ENCODE assay signal across 1 cellular context in genomic region chr9:137618105-137619067, GRCh38.
A peak's percentile ranks its signal among the peaks of the same experiment; 100 is the strongest.
TF ChIP-seq lines count a peak whose summit lies in the region.

EHMT1 (plus strand) TSS chr9:137619005; CDS start chr9:137619029, 24 bp downstream.

TF ChIP-seq in HepG2, 621 proteins besides CTCF, POLR2A, EP300 and RAD21 (continued from another document and continues in another):
- TF ChIP-seq PBX2 (CRISPR knock-in tag; IDR thresholded peaks at IDR 0.05), result no peak
- TF ChIP-seq ZNF776 (CRISPR knock-in tag; IDR thresholded peaks at IDR 0.05), result no peak
- no peak for TF ChIP-seq SNAPC2 (CRISPR knock-in tag; IDR thresholded peaks at IDR 0.05)
- TF ChIP-seq ZNF441 (CRISPR knock-in tag; IDR thresholded peaks at IDR 0.05; ENCODE audit: borderline replicate concordance), result 0 out of 2 replicates have a peak, but pooled peaks have one; percentile 34
- TF ChIP-seq ZNF160 (CRISPR knock-in tag; IDR thresholded peaks at IDR 0.05), result no peak
- TF ChIP-seq SAP130 (CRISPR knock-in tag; IDR thresholded peaks at IDR 0.05; ENCODE audit: low read depth), result peak; percentile 87
- TF ChIP-seq MYPOP (CRISPR knock-in tag; IDR thresholded peaks at IDR 0.05), result no peak
- TF ChIP-seq MAFK (conservative IDR thresholded peaks at IDR 0.05 in 1 of 2, IDR thresholded peaks at IDR 0.05 in 1 of 2; ENCODE audit: low read length in 2 of 2), result no peak
- no peak; the same call in 1 of the 2 replicates for TF ChIP-seq ZNF232 (CRISPR knock-in tag; IDR thresholded peaks at IDR 0.05; ENCODE audit: borderline replicate concordance)
- no peak for TF ChIP-seq ZNF234 (CRISPR knock-in tag; conservative IDR thresholded peaks at IDR 0.05)
- TF ChIP-seq ZNF746 (CRISPR knock-in tag; IDR thresholded peaks at IDR 0.05), result 0 out of 2 replicates have a peak, but pooled peaks have one; percentile 30
- no peak for TF ChIP-seq ZNF207 (IDR thresholded peaks at IDR 0.05; ENCODE audit: borderline replicate concordance)
- 0 out of 2 replicates have a peak, but pooled peaks have one; percentile 43 for TF ChIP-seq ZMYM4 (CRISPR knock-in tag; IDR thresholded peaks at IDR 0.05)
- no peak for TF ChIP-seq ZBTB10 (CRISPR knock-in tag; IDR thresholded peaks at IDR 0.05; ENCODE audit: borderline replicate concordance)
- TF ChIP-seq, protein P1, sequence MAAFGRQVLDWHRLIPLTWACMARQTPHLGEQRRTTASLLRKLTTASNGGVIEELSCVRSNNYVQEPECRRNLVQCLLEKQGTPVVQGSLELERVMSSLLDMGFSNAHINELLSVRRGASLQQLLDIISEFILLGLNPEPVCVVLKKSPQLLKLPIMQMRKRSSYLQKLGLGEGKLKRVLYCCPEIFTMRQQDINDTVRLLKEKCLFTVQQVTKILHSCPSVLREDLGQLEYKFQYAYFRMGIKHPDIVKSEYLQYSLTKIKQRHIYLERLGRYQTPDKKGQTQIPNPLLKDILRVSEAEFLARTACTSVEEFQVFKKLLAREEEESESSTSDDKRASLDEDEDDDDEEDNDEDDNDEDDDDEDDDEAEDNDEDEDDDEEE (CRISPR knock-in tag; IDR thresholded peaks at IDR 0.05), result no peak
- no peak for TF ChIP-seq SIN3B (IDR thresholded peaks at IDR 0.05; ENCODE audit: low read length)
- TF ChIP-seq ZNF598 (CRISPR knock-in tag; IDR thresholded peaks at IDR 0.05; ENCODE audit: borderline replicate concordance), result no peak
- TF ChIP-seq, protein P2, sequence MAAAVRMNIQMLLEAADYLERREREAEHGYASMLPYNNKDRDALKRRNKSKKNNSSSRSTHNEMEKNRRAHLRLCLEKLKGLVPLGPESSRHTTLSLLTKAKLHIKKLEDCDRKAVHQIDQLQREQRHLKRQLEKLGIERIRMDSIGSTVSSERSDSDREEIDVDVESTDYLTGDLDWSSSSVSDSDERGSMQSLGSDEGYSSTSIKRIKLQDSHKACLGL (CRISPR knock-in tag; IDR thresholded peaks at IDR 0.05), result peak; percentile 6; the same call in 1 of the 2 replicates
- no peak for TF ChIP-seq PRMT3 (CRISPR knock-in tag; IDR thresholded peaks at IDR 0.05; ENCODE audit: borderline replicate concordance, low read depth)
- TF ChIP-seq CHD2 (IDR thresholded peaks at IDR 0.05; ENCODE audit: low read depth, low read length), result no peak
- no peak for TF ChIP-seq ZNF761 (CRISPR knock-in tag; conservative IDR thresholded peaks at IDR 0.05)
- TF ChIP-seq, protein P3, sequence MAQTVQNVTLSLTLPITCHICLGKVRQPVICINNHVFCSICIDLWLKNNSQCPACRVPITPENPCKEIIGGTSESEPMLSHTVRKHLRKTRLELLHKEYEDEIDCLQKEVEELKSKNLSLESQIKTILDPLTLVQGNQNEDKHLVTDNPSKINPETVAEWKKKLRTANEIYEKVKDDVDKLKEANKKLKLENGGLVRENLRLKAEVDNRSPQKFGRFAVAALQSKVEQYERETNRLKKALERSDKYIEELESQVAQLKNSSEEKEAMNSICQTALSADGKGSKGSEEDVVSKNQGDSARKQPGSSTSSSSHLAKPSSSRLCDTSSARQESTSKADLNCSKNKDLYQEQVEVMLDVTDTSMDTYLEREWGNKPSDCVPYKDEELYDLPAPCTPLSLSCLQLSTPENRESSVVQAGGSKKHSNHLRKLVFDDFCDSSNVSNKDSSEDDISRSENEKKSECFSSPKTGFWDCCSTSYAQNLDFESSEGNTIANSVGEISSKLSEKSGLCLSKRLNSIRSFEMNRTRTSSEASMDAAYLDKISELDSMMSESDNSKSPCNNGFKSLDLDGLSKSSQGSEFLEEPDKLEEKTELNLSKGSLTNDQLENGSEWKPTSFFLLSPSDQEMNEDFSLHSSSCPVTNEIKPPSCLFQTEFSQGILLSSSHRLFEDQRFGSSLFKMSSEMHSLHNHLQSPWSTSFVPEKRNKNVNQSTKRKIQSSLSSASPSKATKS (CRISPR knock-in tag; IDR thresholded peaks at IDR 0.05), result no peak; the same call in 1 of the 2 replicates
- TF ChIP-seq, protein P4, sequence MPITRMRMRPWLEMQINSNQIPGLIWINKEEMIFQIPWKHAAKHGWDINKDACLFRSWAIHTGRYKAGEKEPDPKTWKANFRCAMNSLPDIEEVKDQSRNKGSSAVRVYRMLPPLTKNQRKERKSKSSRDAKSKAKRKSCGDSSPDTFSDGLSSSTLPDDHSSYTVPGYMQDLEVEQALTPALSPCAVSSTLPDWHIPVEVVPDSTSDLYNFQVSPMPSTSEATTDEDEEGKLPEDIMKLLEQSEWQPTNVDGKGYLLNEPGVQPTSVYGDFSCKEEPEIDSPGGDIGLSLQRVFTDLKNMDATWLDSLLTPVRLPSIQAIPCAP (CRISPR knock-in tag; IDR thresholded peaks at IDR 0.05; ENCODE audit: low read depth), result no peak
- no peak; the same call in 1 of the 2 replicates for TF ChIP-seq SMYD3 (CRISPR knock-in tag; IDR thresholded peaks at IDR 0.05)
- no peak for TF ChIP-seq KDM6A (CRISPR knock-in tag; IDR thresholded peaks at IDR 0.05; ENCODE audit: low read depth)
- no peak for TF ChIP-seq ATAD3A (CRISPR knock-in tag; IDR thresholded peaks at IDR 0.05)
- no peak for TF ChIP-seq KLF9 (CRISPR knock-in tag; IDR thresholded peaks at IDR 0.05; ENCODE audit: low read depth)
- TF ChIP-seq, protein P5, sequence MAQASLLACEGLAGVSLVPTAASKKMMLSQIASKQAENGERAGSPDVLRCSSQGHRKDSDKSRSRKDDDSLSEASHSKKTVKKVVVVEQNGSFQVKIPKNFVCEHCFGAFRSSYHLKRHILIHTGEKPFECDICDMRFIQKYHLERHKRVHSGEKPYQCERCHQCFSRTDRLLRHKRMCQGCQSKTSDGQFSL (CRISPR knock-in tag; IDR thresholded peaks at IDR 0.05), result no peak
- TF ChIP-seq HNF1A (IDR thresholded peaks at IDR 0.05; ENCODE audit: low read depth), result no peak
- TF ChIP-seq HNF1A (CRISPR knock-in tag; IDR thresholded peaks at IDR 0.05; ENCODE audit: borderline replicate concordance), result peak; percentile 19; the same call in 1 of the 2 replicates
- TF ChIP-seq, protein P6, sequence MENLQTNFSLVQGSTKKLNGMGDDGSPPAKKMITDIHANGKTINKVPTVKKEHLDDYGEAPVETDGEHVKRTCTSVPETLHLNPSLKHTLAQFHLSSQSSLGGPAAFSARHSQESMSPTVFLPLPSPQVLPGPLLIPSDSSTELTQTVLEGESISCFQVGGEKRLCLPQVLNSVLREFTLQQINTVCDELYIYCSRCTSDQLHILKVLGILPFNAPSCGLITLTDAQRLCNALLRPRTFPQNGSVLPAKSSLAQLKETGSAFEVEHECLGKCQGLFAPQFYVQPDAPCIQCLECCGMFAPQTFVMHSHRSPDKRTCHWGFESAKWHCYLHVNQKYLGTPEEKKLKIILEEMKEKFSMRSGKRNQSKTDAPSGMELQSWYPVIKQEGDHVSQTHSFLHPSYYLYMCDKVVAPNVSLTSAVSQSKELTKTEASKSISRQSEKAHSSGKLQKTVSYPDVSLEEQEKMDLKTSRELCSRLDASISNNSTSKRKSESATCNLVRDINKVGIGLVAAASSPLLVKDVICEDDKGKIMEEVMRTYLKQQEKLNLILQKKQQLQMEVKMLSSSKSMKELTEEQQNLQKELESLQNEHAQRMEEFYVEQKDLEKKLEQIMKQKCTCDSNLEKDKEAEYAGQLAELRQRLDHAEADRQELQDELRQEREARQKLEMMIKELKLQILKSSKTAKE (CRISPR knock-in tag; IDR thresholded peaks at IDR 0.05; ENCODE audit: borderline replicate concordance), result no peak
- TF ChIP-seq, protein P7, sequence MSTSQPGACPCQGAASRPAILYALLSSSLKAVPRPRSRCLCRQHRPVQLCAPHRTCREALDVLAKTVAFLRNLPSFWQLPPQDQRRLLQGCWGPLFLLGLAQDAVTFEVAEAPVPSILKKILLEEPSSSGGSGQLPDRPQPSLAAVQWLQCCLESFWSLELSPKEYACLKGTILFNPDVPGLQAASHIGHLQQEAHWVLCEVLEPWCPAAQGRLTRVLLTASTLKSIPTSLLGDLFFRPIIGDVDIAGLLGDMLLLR (CRISPR knock-in tag; IDR thresholded peaks at IDR 0.05), result no peak
- 0 out of 2 replicates have a peak, but pooled peaks have one; percentile 68 for TF ChIP-seq SIN3A (IDR thresholded peaks at IDR 0.05; ENCODE audit: borderline replicate concordance, low read depth, low read length)
- TF ChIP-seq FOXA1 (IDR thresholded peaks at IDR 0.05), result no peak
- TF ChIP-seq FOXA1 (CRISPR knock-in tag; IDR thresholded peaks at IDR 0.05), result no peak
- TF ChIP-seq EEA1 (CRISPR knock-in tag; IDR thresholded peaks at IDR 0.05; ENCODE audit: borderline replicate concordance), result 0 out of 2 replicates have a peak, but pooled peaks have one; percentile 43
- TF ChIP-seq ELF3 (CRISPR knock-in tag; IDR thresholded peaks at IDR 0.05), result peak; percentile 30; the same call in 1 of the 2 replicates
- TF ChIP-seq MAFG (CRISPR knock-in tag; IDR thresholded peaks at IDR 0.05), result no peak
- TF ChIP-seq ZNF335 (CRISPR knock-in tag; IDR thresholded peaks at IDR 0.05), result 0 out of 2 replicates have a peak, but pooled peaks have one; percentile 44
- no peak for TF ChIP-seq HNRNPK (IDR thresholded peaks at IDR 0.05; ENCODE audit: low read depth, low read length, poor library complexity, severe bottlenecking)
- peak; percentile 63; the same call in 1 of the 2 replicates for TF ChIP-seq ZNF772 (CRISPR knock-in tag; IDR thresholded peaks at IDR 0.05)
- no peak for TF ChIP-seq NFRKB (IDR thresholded peaks at IDR 0.05)
- no peak for TF ChIP-seq HNRNPH1 (optimal IDR thresholded peaks at IDR 0.05; ENCODE audit: low read depth, low read length)
- peak; percentile 43; the same call in 1 of the 2 replicates for TF ChIP-seq ERF (CRISPR knock-in tag; IDR thresholded peaks at IDR 0.05)
- TF ChIP-seq FOXC1 (CRISPR knock-in tag; IDR thresholded peaks at IDR 0.05; ENCODE audit: borderline replicate concordance), result no peak
- TF ChIP-seq RARA (CRISPR knock-in tag; IDR thresholded peaks at IDR 0.05), result 0 out of 2 replicates have a peak, but pooled peaks have one; percentile 14
- TF ChIP-seq, protein P8, sequence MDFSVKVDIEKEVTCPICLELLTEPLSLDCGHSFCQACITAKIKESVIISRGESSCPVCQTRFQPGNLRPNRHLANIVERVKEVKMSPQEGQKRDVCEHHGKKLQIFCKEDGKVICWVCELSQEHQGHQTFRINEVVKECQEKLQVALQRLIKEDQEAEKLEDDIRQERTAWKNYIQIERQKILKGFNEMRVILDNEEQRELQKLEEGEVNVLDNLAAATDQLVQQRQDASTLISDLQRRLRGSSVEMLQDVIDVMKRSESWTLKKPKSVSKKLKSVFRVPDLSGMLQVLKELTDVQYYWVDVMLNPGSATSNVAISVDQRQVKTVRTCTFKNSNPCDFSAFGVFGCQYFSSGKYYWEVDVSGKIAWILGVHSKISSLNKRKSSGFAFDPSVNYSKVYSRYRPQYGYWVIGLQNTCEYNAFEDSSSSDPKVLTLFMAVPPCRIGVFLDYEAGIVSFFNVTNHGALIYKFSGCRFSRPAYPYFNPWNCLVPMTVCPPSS (IDR thresholded peaks at IDR 0.05), result no peak
